ENCODE assay signal across 9 cellular contexts in the genomic region with DNA sequence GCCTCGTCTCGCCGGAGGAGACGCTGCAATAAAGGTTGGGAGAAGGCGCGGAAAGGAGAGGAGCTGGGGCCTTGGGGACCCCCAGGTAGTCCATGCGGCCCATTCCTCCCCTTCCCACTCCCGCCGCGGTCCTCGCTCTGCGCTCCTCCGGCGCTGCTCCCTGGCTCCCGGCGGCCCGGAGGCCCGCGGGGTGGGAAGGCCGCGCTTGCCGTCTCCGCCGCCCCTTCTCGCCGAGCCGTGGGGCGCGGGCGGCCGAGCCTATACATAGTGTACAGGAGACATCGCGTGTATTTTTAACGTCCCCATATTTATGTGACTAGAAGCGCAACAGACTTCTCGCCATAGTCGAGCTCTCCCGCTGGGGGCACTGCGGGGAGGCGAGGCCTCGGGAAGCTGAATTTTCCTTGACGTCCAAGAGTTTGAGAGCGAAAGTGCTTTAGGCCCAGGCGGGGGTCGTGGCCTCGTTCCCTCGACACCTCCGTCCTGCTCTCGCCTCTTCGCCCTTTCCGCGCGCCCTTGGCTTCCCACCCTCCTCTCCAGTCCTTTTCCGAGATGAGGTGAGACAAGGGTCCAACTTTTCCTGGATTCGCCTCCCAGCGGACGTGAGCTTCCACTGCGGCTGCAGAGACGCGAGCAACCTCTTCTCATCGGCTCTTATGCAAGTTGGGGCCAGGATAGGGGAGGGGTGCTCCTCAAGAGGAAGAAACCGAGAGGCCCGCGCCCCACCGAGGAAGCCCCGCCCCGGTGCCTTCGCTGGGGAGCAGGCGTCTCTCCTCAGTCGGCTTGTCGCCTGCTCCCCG. TPM values are rescaled to one million over a fixed set of nuclear protein-coding genes. Genes with fewer than 3 reads are reported as not detected.
DNase-seq lines count a peak whose midpoint lies in the region; ATAC-seq, FAIRE-seq and TF ChIP-seq lines count a peak whose summit lies in the region.
"Had no signal": no experiment of that assay in that cellular context is flagged by ENCODE, and none has a peak within 500 bp of the region (broad histone marks: within the 10 kb centered on the region; RNA-seq: fewer than 3 reads in every experiment).

No MANE protein-coding gene starts in this region.

- no CpG with 5 or more reads among the region's 72 CpGs for WGBS in trophoblast cell (ENCODE audit: extremely low coverage, insufficient coverage, insufficient read length)
- WGBS in small intestine, 3 donors, result 6 to 29% (median 23%) methylated on average over 61 to 71 of the region's 72 CpGs

- H3K23ac ChIP-seq in trophoblast cell (ENCODE audit: low read length), result no peak overlapping the region

- H2BK120ac ChIP-seq in trophoblast cell (ENCODE audit: insufficient read depth, low read length, poor library complexity), result no peak overlapping the region

- H2AK5ac ChIP-seq in trophoblast cell (ENCODE audit: low read length), result no peak overlapping the region

- no peaks in the 10 kb centered on the region for H3K9me3 Mint-ChIP-seq in activated CD4-positive, alpha-beta memory T cell treated with anti-CD3 and anti-CD28 coated beads for 36 hours
- H3K9me3 Mint-ChIP-seq in glutamatergic neuron (ENCODE audit: unreplicated experiment), result peaks cover 5% of the 10 kb centered on the region

- H3K9me3 ChIP-seq in trophoblast cell (ENCODE audit: insufficient read depth, low read depth, low read length) (peaks cover 4% of the 10 kb centered on the region), small intestine (ENCODE audit: control insufficient read depth, low read depth) (no peaks in the 10 kb centered on the region)

- DNase-seq in GM10266 (ENCODE audit: extremely low spot score) (peak; percentile 43), glutamatergic neuron (peak; percentile 71), trophoblast cell (peak in 1 of 2 donors; percentile 28), small intestine (no peak), kidney glomerular epithelial cell (lab: John Stamatoyannopoulos, UW) (no peak)
- DNase-seq in activated CD4-positive, alpha-beta memory T cell treated with anti-CD3 and anti-CD28 coated beads for 36 hours, result peak; percentile 28

- H3K36me3 ChIP-seq in trophoblast cell (ENCODE audit: control insufficient read depth in 1 of 2, insufficient read depth in 2 of 2, low read length in 2 of 2) (peaks cover 20 to 25% of the 10 kb centered on the region in 2 experiments), small intestine (ENCODE audit: control insufficient read depth in 2 of 2, insufficient read depth in 2 of 2, low read length in 2 of 2) (peaks cover 15 to 19% of the 10 kb centered on the region in 2 donors)

- ATAC-seq in HG02840 (IDR thresholded peaks at IDR 0.05; ENCODE audit: low FRiP score, unreplicated experiment) (no peak), GM19035 (IDR thresholded peaks at IDR 0.05; ENCODE audit: unreplicated experiment) (no peak)

- H2AFZ ChIP-seq in trophoblast cell (ENCODE audit: insufficient read depth, low read length, poor library complexity), result no peak overlapping the region

- no peak overlapping the region for H4K12ac ChIP-seq in trophoblast cell (ENCODE audit: low read depth, low read length)

- H3K36me3 Mint-ChIP-seq in activated CD4-positive, alpha-beta memory T cell treated with anti-CD3 and anti-CD28 coated beads for 36 hours, result peaks cover 31% of the 10 kb centered on the region
- H3K36me3 Mint-ChIP-seq in glutamatergic neuron (ENCODE audit: unreplicated experiment), result peaks cover 20% of the 10 kb centered on the region

- H3K27me3 Mint-ChIP-seq in activated CD4-positive, alpha-beta memory T cell treated with anti-CD3 and anti-CD28 coated beads for 36 hours, result peaks cover 11% of the 10 kb centered on the region
- H3K27me3 Mint-ChIP-seq in glutamatergic neuron (ENCODE audit: unreplicated experiment), result peaks cover 26% of the 10 kb centered on the region

- peak overlapping the region; percentile 15 for H3K4me2 ChIP-seq in trophoblast cell (ENCODE audit: low read length)

- H3K4ac ChIP-seq in trophoblast cell (ENCODE audit: low read depth, low read length), result no peak overlapping the region

- no peak for FAIRE-seq in small intestine (lab: Jason Lieb, UNC)
- FAIRE-seq: islet of Langerhans had no signal

- H3K18ac ChIP-seq in trophoblast cell (ENCODE audit: low read length), result no peak overlapping the region

- H3K14ac ChIP-seq in trophoblast cell (ENCODE audit: low read length), result no peak overlapping the region

- no peak overlapping the region for H3K9ac ChIP-seq in trophoblast cell (ENCODE audit: low read length)

- H3K4me1 ChIP-seq in trophoblast cell (ENCODE audit: control insufficient read depth in 1 of 2, insufficient read depth in 2 of 2, low read length in 2 of 2), result peaks cover 5 to 18% of the 10 kb centered on the region in 2 experiments
- H3K4me1 ChIP-seq in small intestine (ENCODE audit: control insufficient read depth in 2 of 2, insufficient read depth in 1 of 2, low read depth in 1 of 2, low read length in 1 of 2), result peaks cover 0 to 13% of the 10 kb centered on the region in 2 donors

- no peak overlapping the region for H4K8ac ChIP-seq in trophoblast cell (ENCODE audit: low read depth, low read length)

- H3K79me2 ChIP-seq in trophoblast cell (ENCODE audit: control insufficient read depth, insufficient read depth, low read length, poor library complexity), result no peaks in the 10 kb centered on the region

- POLR2A ChIA-PET in activated CD4-positive, alpha-beta memory T cell treated with anti-CD3 and anti-CD28 coated beads for 36 hours (lab: Charles Lee), result interaction anchor here (1.2 kb wide), 1 partner anchor 31 kb away, joined by 3 read pairs; no protein-coding TSS in a partner anchor

- H3K27me3 ChIP-seq in trophoblast cell (ENCODE audit: insufficient read depth, low read length), result peaks cover 22% of the 10 kb centered on the region
- H3K27me3 ChIP-seq in small intestine (ENCODE audit: control insufficient read depth in 2 of 2, insufficient read depth in 2 of 2, low read length in 2 of 2), result peaks cover 0 to 13% of the 10 kb centered on the region in 2 donors

- H3K27ac Mint-ChIP-seq in activated CD4-positive, alpha-beta memory T cell treated with anti-CD3 and anti-CD28 coated beads for 36 hours, result no peak overlapping the region
- no peak overlapping the region for H3K27ac Mint-ChIP-seq in glutamatergic neuron (ENCODE audit: unreplicated experiment)

- no peak overlapping the region for H4K91ac ChIP-seq in trophoblast cell (ENCODE audit: low read depth, low read length)

- H3K27ac ChIP-seq in trophoblast cell (ENCODE audit: low read depth, low read length) (no peak overlapping the region), small intestine (ENCODE audit: low read depth in 1 of 2, low read length in 1 of 2) (no peak overlapping the region)

- intact Hi-C loops in activated CD4-positive, alpha-beta memory T cell treated with anti-CD3 and anti-CD28 coated beads for 36 hours (cut with micrococcal nuclease), result no loop called here

- H2BK5ac ChIP-seq in trophoblast cell (ENCODE audit: low read depth, low read length, poor library complexity), result no peak overlapping the region

- no peak overlapping the region for H2BK12ac ChIP-seq in trophoblast cell (ENCODE audit: low read length)

- peaks cover 44% of the 10 kb centered on the region for H3K4me1 Mint-ChIP-seq in activated CD4-positive, alpha-beta memory T cell treated with anti-CD3 and anti-CD28 coated beads for 36 hours (ENCODE audit: low read depth)
- H3K4me1 Mint-ChIP-seq in glutamatergic neuron (ENCODE audit: low read depth, unreplicated experiment), result peaks cover 35% of the 10 kb centered on the region

- TF ChIP-seq CTCF in GM10266 (IDR thresholded peaks at IDR 0.05; ENCODE audit: control insufficient read depth, insufficient read depth, low read depth, missing control alignments) (peak; percentile 19), glutamatergic neuron (IDR thresholded peaks at IDR 0.05; ENCODE audit: partially characterized antibody, unreplicated experiment) (peak; percentile 61)

- no peak overlapping the region for H3K4me3 Mint-ChIP-seq in activated CD4-positive, alpha-beta memory T cell treated with anti-CD3 and anti-CD28 coated beads for 36 hours
- peak overlapping the region; percentile 71 for H3K4me3 Mint-ChIP-seq in glutamatergic neuron (ENCODE audit: unreplicated experiment)

- H3K79me1 ChIP-seq in trophoblast cell (ENCODE audit: low read length), result no peaks in the 10 kb centered on the region

- CTCF ChIA-PET in activated CD4-positive, alpha-beta memory T cell treated with anti-CD3 and anti-CD28 coated beads for 36 hours (lab: Charles Lee), result interaction anchor here (0.6 to 2.8 kb wide), 3 partner anchors 44 to 1384 kb away, joined by 3 to 11 read pairs (median 3); no protein-coding TSS in a partner anchor

- H3K4me3 ChIP-seq in trophoblast cell (ENCODE audit: low read depth, low read length) (no peak overlapping the region), small intestine (ENCODE audit: low read depth in 1 of 2, low read length in 2 of 2) (no peak overlapping the region)

RNA-seq across cellular contexts. Expression of gene SLC12A5, which starts 29.0 kb away (rescaled TPM):
- total RNA-seq in activated CD4-positive, alpha-beta memory T cell treated with anti-CD3 and anti-CD28 coated beads for 36 hours, result under 1 TPM in 1 of 2 experiments, not detected in 1; 0.97 TPM
- 10.4 TPM for total RNA-seq in glutamatergic neuron (ENCODE audit: unreplicated experiment)
- polyA plus RNA-seq in trophoblast cell (2013), result 19.7 and 21.1 TPM in 2 replicates
- polyA plus RNA-seq in small intestine, result 1 to 10 TPM in 1 of 3 donors, not detected in 2; 4.6 TPM

RNA-seq across cellular contexts. Expression of gene NCOA5, which starts 31.7 kb away (rescaled TPM):
- total RNA-seq in activated CD4-positive, alpha-beta memory T cell treated with anti-CD3 and anti-CD28 coated beads for 36 hours, result 10 to 100 TPM; 13.1 to 13.7 TPM
- 42.9 TPM for total RNA-seq in glutamatergic neuron (ENCODE audit: unreplicated experiment)
- polyA plus RNA-seq in trophoblast cell (2013), result 19.1 and 19.7 TPM in 2 replicates
- polyA plus RNA-seq in small intestine, result 10 to 100 TPM; 13.2 to 16.2 (median 13.2) TPM

RNA-seq across cellular contexts. Expression of gene MMP9, which starts 49.3 kb away (rescaled TPM):
- under 1 TPM; 0.10 to 0.12 TPM for total RNA-seq in activated CD4-positive, alpha-beta memory T cell treated with anti-CD3 and anti-CD28 coated beads for 36 hours
- total RNA-seq in glutamatergic neuron (ENCODE audit: unreplicated experiment), result 0.17 TPM
- 68.2 and 72.5 TPM in 2 replicates for polyA plus RNA-seq in trophoblast cell (2013)
- polyA plus RNA-seq in small intestine, result under 1 TPM in 2 of 3 donors, not detected in 1; 0.66 to 0.81 TPM

Comparison
In these comparisons a context has a peak if more than half of its experiments do, and no peak if none do; other contexts are left out.
1. DNase-seq: peak in GM10266 (single experiment), activated CD4-positive, alpha-beta memory T cell treated with anti-CD3 and anti-CD28 coated beads for 36 hours (single experiment) and glutamatergic neuron (single experiment); none in small intestine (single experiment) and kidney glomerular epithelial cell (single experiment).